In the genomic region with DNA sequence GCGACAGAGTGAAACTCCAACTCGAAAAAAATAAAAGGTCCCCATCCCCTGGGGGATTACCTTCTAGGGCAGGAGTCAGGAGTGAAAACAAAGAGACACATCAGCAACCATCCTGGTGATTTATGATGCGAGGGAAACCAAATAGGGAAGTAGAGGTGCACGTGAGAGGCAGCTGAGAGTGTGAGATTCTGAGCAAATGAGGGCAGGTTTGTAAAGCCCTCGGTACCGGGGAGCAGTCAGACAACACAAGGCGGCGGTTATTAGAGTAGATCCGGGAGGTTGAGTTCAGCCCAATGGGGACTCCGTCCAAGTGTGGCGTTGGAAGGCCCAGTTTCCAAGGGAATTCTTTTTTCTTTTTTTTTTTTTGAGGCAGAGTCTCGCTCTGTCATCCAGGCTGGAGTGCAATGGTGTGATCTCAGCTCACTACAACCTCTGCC, we compare ENCODE assay signal across 15 cellular contexts. TPM values are rescaled to one million over a fixed set of nuclear protein-coding genes. Genes with fewer than 3 reads are reported as not detected.
DNase-seq lines count a peak whose midpoint lies in the region; ATAC-seq and TF ChIP-seq lines count a peak whose summit lies in the region.
"Had no signal": no experiment of that assay in that cellular context is flagged by ENCODE, and none has a peak within 500 bp of the region (broad histone marks: within the 10 kb centered on the region; RNA-seq: fewer than 3 reads in every experiment).

No MANE protein-coding gene starts in this region.

- TF ChIP-seq CTCF in OCI-LY7 (conservative IDR thresholded peaks at IDR 0.05; ENCODE audit: low read length), result no peak
- TF ChIP-seq CTCF in brain microvascular endothelial cell (IDR thresholded peaks at IDR 0.05; ENCODE audit: low read depth, low read length, missing control alignments), result no peak

- H3K79me2 ChIP-seq in OCI-LY7 (ENCODE audit: insufficient read depth, low read depth, low read length), result no peaks in the 10 kb centered on the region

- intact Hi-C loops in OCI-LY7 (cut with micrococcal nuclease; ENCODE audit: unreplicated experiment), result no loop called here

- H3K9me3 ChIP-seq in HAP-1 (no peaks in the 10 kb centered on the region), OCI-LY7 (ENCODE audit: low read length) (no peaks in the 10 kb centered on the region)
- H3K9me3 ChIP-seq: gastroesophageal sphincter, left lung, tibial artery had no signal

- H4K20me1 ChIP-seq in OCI-LY7 (ENCODE audit: insufficient read depth, low read length), result no peaks in the 10 kb centered on the region

- no peaks in the 10 kb centered on the region for H3K9me2 ChIP-seq in OCI-LY7 (ENCODE audit: insufficient read depth, low read length)

- H3K4me3 ChIP-seq in HAP-1 (no peak overlapping the region), OCI-LY7 (ENCODE audit: low read depth, low read length, poor library complexity, severe bottlenecking) (no peak overlapping the region), brain microvascular endothelial cell (ENCODE audit: low read depth, low read length) (no peak overlapping the region)
- H3K4me3 ChIP-seq: gastroesophageal sphincter, left lung, SK-N-MC, skin epidermis, tibial artery had no signal

- BruUV-seq in OCI-LY7 (replicated peaks; lab: Mats Ljungman, UMichigan), result no TSS peak

- peak overlapping the region; percentile 52; the same call in 1 of the 2 replicates for H2AFZ ChIP-seq in OCI-LY7 (ENCODE audit: low read length)

- in situ Hi-C loops in HAP-1 (cut with MboI; ENCODE audit: low sequenced_read_pairs), result loop anchor here (25.0 kb wide), 1 partner anchor 310 kb away; a partner anchor contains a TSS
- in situ Hi-C loops in brain microvascular endothelial cell (cut with HindIII; ENCODE audit: low pct_ligation_motif_present, low sequenced_read_pairs), result no loop called here

- ATAC-seq in GM18870 (IDR thresholded peaks at IDR 0.05; ENCODE audit: unreplicated experiment), result no peak
- ATAC-seq: gastroesophageal sphincter, left lung had no signal

- CTCF ChIA-PET in OCI-LY7 (lab: Charles Lee; ENCODE audit: unreplicated experiment), result interaction anchor here (0.5 kb wide), 1 partner anchor 117 kb away, joined by 3 read pairs; no protein-coding TSS in a partner anchor

- peak overlapping the region; percentile 51 for H3K4me2 ChIP-seq in OCI-LY7 (ENCODE audit: low read length)

- no peaks in the 10 kb centered on the region for H3K27me3 ChIP-seq in HAP-1 (ENCODE audit: low read depth)
- H3K27me3 ChIP-seq in brain microvascular endothelial cell (replicated peaks), result no peaks in the 10 kb centered on the region
- H3K27me3 ChIP-seq: gastroesophageal sphincter, left lung, tibial artery had no signal

- DNase-seq in GF-D8 (lab: John Stamatoyannopoulos, UW), result peak; percentile 39
- DNase-seq in HAP-1 (ENCODE audit: low spot score in 2 of 2), result peak; percentile 41 to 57
- DNase-seq in OCI-LY7 (ENCODE audit: low spot score), result peak; percentile 78
- peak; percentile 39 for DNase-seq in medulla oblongata (ENCODE audit: extremely low spot score)
- DNase-seq in NCI-H1930 (lab: John Stamatoyannopoulos, UW), result no peak
- no peak for DNase-seq in brain microvascular endothelial cell
- DNase-seq: activated T-cell treated with anti-CD3 and anti-CD28 coated beads, Interleukin-2, amount 50 U/mL, for 24 hours; effector CD4-positive, alpha-beta T cell; left lung; NCI-H524; tibial artery had no signal

- H3K36me3 ChIP-seq in HAP-1 (replicated peaks), result peaks cover 2% of the 10 kb centered on the region; the same call in 1 of the 2 replicates
- no peaks in the 10 kb centered on the region for H3K36me3 ChIP-seq in OCI-LY7 (ENCODE audit: insufficient read depth, low read length)
- no peaks in the 10 kb centered on the region for H3K36me3 ChIP-seq in brain microvascular endothelial cell (replicated peaks)

- H3K4me1 ChIP-seq in HAP-1, result peaks cover 3% of the 10 kb centered on the region; the same call in 1 of the 2 replicates
- H3K4me1 ChIP-seq in OCI-LY7 (ENCODE audit: insufficient read depth, low read length, poor library complexity, severe bottlenecking), result peaks cover 17% of the 10 kb centered on the region
- H3K4me1 ChIP-seq: gastroesophageal sphincter, tibial artery had no signal

- H3K27ac ChIP-seq in OCI-LY7 (ENCODE audit: low read depth, low read length, poor library complexity, severe bottlenecking), result no peak overlapping the region
- no peak overlapping the region for H3K27ac ChIP-seq in brain microvascular endothelial cell
- H3K27ac ChIP-seq: gastroesophageal sphincter, SK-N-MC, skin epidermis, tibial artery had no signal

- POLR2A ChIA-PET in OCI-LY7 (lab: Charles Lee), result no interaction called here

RNA-seq across cellular contexts. Expression of a gene that starts 7.4 kb away (rescaled TPM):
- 6.8 and 7.1 TPM in 2 replicates for total RNA-seq in OCI-LY7 (2014; rRNA removed; shearing (Covaris generic))
- 16.9 and 19.9 TPM in 2 replicates for total RNA-seq in OCI-LY7 (2022)

RNA-seq across cellular contexts. Expression of a gene that starts 14.6 kb away (rescaled TPM):
- total RNA-seq in OCI-LY7 (2014; rRNA removed; shearing (Covaris generic)), result not detected in 2 replicates
- total RNA-seq in OCI-LY7 (2022), result not detected in 2 replicates

RNA-seq across cellular contexts. Expression of a gene that starts 29.1 kb away (rescaled TPM):
- 229 and 259 TPM in 2 replicates for total RNA-seq in OCI-LY7 (2014; rRNA removed; shearing (Covaris generic))
- 106 and 107 TPM in 2 replicates for total RNA-seq in OCI-LY7 (2022)

RNA-seq across cellular contexts. Expression of a gene that starts 51.9 kb away (rescaled TPM):
- total RNA-seq in OCI-LY7 (2014; rRNA removed; shearing (Covaris generic)), result 121 and 140 TPM in 2 replicates
- total RNA-seq in OCI-LY7 (2022), result 251 and 253 TPM in 2 replicates

RNA-seq across cellular contexts. Expression of a gene that starts 55.4 kb away (rescaled TPM):
- 26.0 and 29.8 TPM in 2 replicates for total RNA-seq in OCI-LY7 (2014; rRNA removed; shearing (Covaris generic))
- 21.0 and 26.3 TPM in 2 replicates for total RNA-seq in OCI-LY7 (2022)

Comparison
In these comparisons a context has a peak if more than half of its experiments do, and no peak if none do; other contexts are left out.
1. DNase-seq: peak in GF-D8 (single experiment), HAP-1 (2 of 2), OCI-LY7 (single experiment) and medulla oblongata (single experiment); none in NCI-H1930 (0 of 2) and brain microvascular endothelial cell (single experiment).